In genomic region chr4:93659629-93660028, GRCh38 we compare ENCODE assay signal across 2 cellular contexts.
TF ChIP-seq lines count a peak whose summit lies in the region.

No MANE protein-coding gene starts in this region.

TF ChIP-seq in GM12878, 131 proteins besides CTCF, POLR2A, EP300 and RAD21:
- no peak for TF ChIP-seq GABPA (IDR thresholded peaks at IDR 0.05; ENCODE audit: low read depth)
- TF ChIP-seq ELK1 (IDR thresholded peaks at IDR 0.05; ENCODE audit: low read depth, low read length) = no peak
- no peak for TF ChIP-seq PRDM15 (CRISPR knock-in tag; IDR thresholded peaks at IDR 0.05)
- TF ChIP-seq NFYA (IDR thresholded peaks at IDR 0.05; ENCODE audit: borderline replicate concordance, low read depth, low read length) = no peak
- no peak for TF ChIP-seq PML (IDR thresholded peaks at IDR 0.05; ENCODE audit: low read length)
- TF ChIP-seq BHLHE40 (IDR thresholded peaks at IDR 0.05; ENCODE audit: borderline replicate concordance in 1 of 2, low read depth in 2 of 2, low read length in 1 of 2) = no peak
- no peak for TF ChIP-seq IRF3 (IDR thresholded peaks at IDR 0.05)
- TF ChIP-seq MXI1 (IDR thresholded peaks at IDR 0.05; ENCODE audit: low read depth, low read length) = no peak
- TF ChIP-seq ZNF384 (IDR thresholded peaks at IDR 0.05; ENCODE audit: borderline replicate concordance, low read depth, low read length) = no peak
- TF ChIP-seq CHD2 (IDR thresholded peaks at IDR 0.05; ENCODE audit: borderline replicate concordance, low read depth, low read length) = no peak
- TF ChIP-seq ZNF622 (IDR thresholded peaks at IDR 0.05) = no peak
- TF ChIP-seq HCFC1 (IDR thresholded peaks at IDR 0.05; ENCODE audit: low read length) = no peak

TF ChIP-seq in neural cell, 6 proteins besides CTCF, POLR2A, EP300 and RAD21 (continued from another document):
- no peak for TF ChIP-seq REST (IDR thresholded peaks at IDR 0.05; ENCODE audit: borderline replicate concordance)
- no peak for TF ChIP-seq EZH2 (IDR thresholded peaks at IDR 0.05; ENCODE audit: borderline replicate concordance, insufficient read depth, low read length, poor library complexity, severe bottlenecking)
